ENCODE assay signal across 8 cellular contexts in genomic region chr1:55143686-55144085, GRCh38.
DNase-seq lines count a peak whose midpoint lies in the region; ATAC-seq, FAIRE-seq and TF ChIP-seq lines count a peak whose summit lies in the region.

No MANE protein-coding gene starts in this region.

- peaks cover 0 to 51% (median 17%) of the 10 kb centered on the region in 4 experiments; a peak in 7 of 8 replicates for H3K36me3 ChIP-seq in H1 (ENCODE audit: control insufficient read depth in 2 of 4, insufficient read depth in 4 of 4, low read length in 3 of 4)

- H2BK20ac ChIP-seq in H1 (ENCODE audit: low read length), result no peak overlapping the region

- H4K20me1 ChIP-seq in H1 (replicated peaks in 1 of 2; ENCODE audit: control insufficient read depth in 1 of 2, insufficient read depth in 2 of 2, low read length in 2 of 2), result peaks cover 1 to 3% of the 10 kb centered on the region in 2 experiments

- TF ChIP-seq CTCF in AG09309 (IDR thresholded peaks at IDR 0.05; ENCODE audit: control insufficient read depth, insufficient read depth, low read depth, low read length, missing control alignments) (peak; percentile 5), GM12865 (IDR thresholded peaks at IDR 0.05; ENCODE audit: insufficient read depth, low read depth, low read length, missing control alignments) (peak; percentile 12), H1 (IDR thresholded peaks at IDR 0.05; ENCODE audit: control extremely low read depth in 1 of 3, insufficient read depth in 1 of 3, low read depth in 1 of 3, low read length in 3 of 3) (peak; percentile 65 to 98 (median 77))

- H3K4me3 ChIP-seq in AG09309 (ENCODE audit: control insufficient read depth, low read depth, low read length) (no peak overlapping the region), GM12865 (ENCODE audit: low read depth, low read length) (no peak overlapping the region), H1 (ENCODE audit: extremely low read depth in 1 of 4, insufficient read depth in 2 of 4, low read depth in 3 of 4, low read length in 4 of 4) (no peak overlapping the region)

- no peak for TF ChIP-seq EP300 in H1 (IDR thresholded peaks at IDR 0.05; ENCODE audit: borderline replicate concordance in 1 of 2, low read depth in 2 of 2, low read length in 2 of 2)

- no peak overlapping the region for H3K4me2 ChIP-seq in H1 (ENCODE audit: insufficient read depth in 1 of 2, low read depth in 2 of 2, low read length in 2 of 2)

- H3K14ac ChIP-seq in H1 (ENCODE audit: insufficient read length), result no peak overlapping the region

- CTCF ChIA-PET in H1 (lab: Charles Lee; ENCODE audit: partially characterized antibody), result interaction anchor here (0.6 to 9.7 kb wide), 34 partner anchors 10 to 1502 kb away, joined by 3 to 148 read pairs (median 5); partner anchors contain the start of gene PRKAA2

- TF ChIP-seq POLR2A in H1 (IDR thresholded peaks at IDR 0.05; ENCODE audit: control extremely low read depth in 1 of 2, low read depth in 2 of 2, low read length in 2 of 2), result no peak

- no peak overlapping the region for H2BK120ac ChIP-seq in H1 (replicated peaks; ENCODE audit: low read depth, low read length)

- H2BK5ac ChIP-seq in H1 (ENCODE audit: low read depth, low read length), result no peak overlapping the region

- POLR2A ChIA-PET in H1 (lab: Charles Lee; ENCODE audit: partially characterized antibody), result interaction anchor here (0.6 kb wide), 1 partner anchor 78 kb away, joined by 4 read pairs; no protein-coding TSS in a partner anchor

- no peak overlapping the region for H3K23ac ChIP-seq in H1 (ENCODE audit: insufficient read length)

- H3K27me3 ChIP-seq in H1 (replicated peaks in 1 of 4; ENCODE audit: control insufficient read depth in 3 of 4, extremely low read depth in 1 of 4, insufficient read depth in 3 of 4, low read length in 3 of 4), result no peaks in the 10 kb centered on the region

- no peaks in the 10 kb centered on the region for H3K4me1 ChIP-seq in H1 (replicated peaks in 1 of 4; ENCODE audit: control insufficient read depth in 3 of 4, insufficient read depth in 4 of 4, low read length in 3 of 4)

- DNase-seq in AG09309 (ENCODE audit: low read depth), result no peak
- DNase-seq in GM12865 (ENCODE audit: low read depth), result peak; percentile 31
- DNase-seq in NCI-H774 (lab: John Stamatoyannopoulos, UW), result peak; percentile 17
- DNase-seq in H1 (ENCODE audit: low read depth in 1 of 2, low spot score in 2 of 2), result peak in 1 of 2 experiments; percentile 34
- no peak for DNase-seq in SKM-1 treated with dmso at 0.1 percent for 144 hours (lab: John Stamatoyannopoulos, UW; ENCODE audit: unreplicated experiment)
- no peak for DNase-seq in HCEC 1CT
- no peak for DNase-seq in stimulated activated CD4-positive, alpha-beta T cell treated with anti-CD3 and anti-CD28 coated beads, Interleukin-4, amount 100 ng/mL, for 4 hours

- no peak overlapping the region for H3K9ac ChIP-seq in H1 (replicated peaks in 1 of 4; ENCODE audit: extremely low read depth in 1 of 4, low read depth in 3 of 4, low read length in 3 of 4)

- no peaks in the 10 kb centered on the region for H3K79me1 ChIP-seq in H1 (ENCODE audit: low read depth, low read length)

- H2AFZ ChIP-seq in H1 (ENCODE audit: low read length), result no peak overlapping the region

- no peak overlapping the region for H4K8ac ChIP-seq in H1 (ENCODE audit: extremely low read depth, insufficient read depth, low read length)

- no peak overlapping the region for H3K4ac ChIP-seq in H1 (replicated peaks; ENCODE audit: insufficient read length, low read depth, low read length)

- no peak for ATAC-seq in HG03571 (IDR thresholded peaks at IDR 0.05; ENCODE audit: unreplicated experiment)

- H3K27ac ChIP-seq in H1 (ENCODE audit: low read depth, low read length), result no peak overlapping the region

- no peaks in the 10 kb centered on the region for H3K9me3 ChIP-seq in H1 (ENCODE audit: insufficient read depth in 2 of 2, low read depth in 1 of 2, low read length in 1 of 2)

- TF ChIP-seq RAD21 in H1 (IDR thresholded peaks at IDR 0.05 in 1 of 2, conservative IDR thresholded peaks at IDR 0.05 in 1 of 2; ENCODE audit: low read depth in 2 of 2, low read length in 2 of 2), result peak; percentile 76 to 82

- H2AK5ac ChIP-seq in H1 (ENCODE audit: low read depth, low read length), result no peak overlapping the region

- H4K5ac ChIP-seq in H1 (ENCODE audit: insufficient read length, low read depth, low read length), result no peak overlapping the region

- FAIRE-seq in H1 (lab: Jason Lieb, UNC), result peak; percentile 42

- H3K23me2 ChIP-seq in H1 (ENCODE audit: low read depth, low read length), result no peaks in the 10 kb centered on the region

- H2BK12ac ChIP-seq in H1 (ENCODE audit: low read depth, low read length), result no peak overlapping the region

- no peak overlapping the region for H3K56ac ChIP-seq in H1 (replicated peaks; ENCODE audit: insufficient read length, low read depth, low read length)

- no peak overlapping the region for H4K91ac ChIP-seq in H1 (replicated peaks; ENCODE audit: insufficient read length, low read length)

- no peaks in the 10 kb centered on the region for H3K79me2 ChIP-seq in H1 (ENCODE audit: control insufficient read depth in 1 of 2, insufficient read depth in 2 of 2, low read length in 2 of 2)

- H2BK15ac ChIP-seq in H1 (ENCODE audit: low read length), result no peak overlapping the region

- no peak overlapping the region for H3K18ac ChIP-seq in H1 (ENCODE audit: extremely low read depth, low read length)

- 82% methylated on average over 3 of the region's 3 CpGs; no CpG with 5 or more reads in 1 of the 2 experiments for WGBS in H1 (ENCODE audit: extremely low coverage in 1 of 2, insufficient coverage in 1 of 2, insufficient read length in 1 of 2, insufficient replicate concordance in 2 of 2, low coverage in 1 of 2, low lambda C conversion rate in 2 of 2, missing lambda C conversion rate in 1 of 2), 2 experiments

TF ChIP-seq in H1, 55 proteins besides CTCF, POLR2A, EP300 and RAD21:
- no peak for TF ChIP-seq TBP (IDR thresholded peaks at IDR 0.05; ENCODE audit: low read depth, low read length)
- TF ChIP-seq SIN3A (conservative IDR thresholded peaks at IDR 0.05 in 1 of 2, IDR thresholded peaks at IDR 0.05 in 1 of 2; ENCODE audit: low read depth in 1 of 2, low read length in 2 of 2), result 0 out of 4 replicates have a peak, but pooled peaks of 1 of the 2 experiments have one; percentile 39
- peak; percentile 32; the same call in 1 of the 2 replicates for TF ChIP-seq JUND (IDR thresholded peaks at IDR 0.05; ENCODE audit: low read length)
TF ChIP-seq in H1: peak in this region for 2.

Comparison
In these comparisons a context has a peak if more than half of its experiments do, and no peak if none do; other contexts are left out.
1. DNase-seq: peak in GM12865 (single experiment) and NCI-H774 (single experiment); none in AG09309 (single experiment), SKM-1 treated with dmso at 0.1 percent for 144 hours (single experiment), HCEC 1CT (single experiment) and stimulated activated CD4-positive, alpha-beta T cell treated with anti-CD3 and anti-CD28 coated beads, Interleukin-4, amount 100 ng/mL, for 4 hours (0 of 2).
2. CTCF ChIP-seq: peak in every context shown above with its lines; median percentile 77 in H1; 12 in GM12865; 5 in AG09309.